16 cellular contexts compared by ENCODE assay signal in the genomic region with DNA sequence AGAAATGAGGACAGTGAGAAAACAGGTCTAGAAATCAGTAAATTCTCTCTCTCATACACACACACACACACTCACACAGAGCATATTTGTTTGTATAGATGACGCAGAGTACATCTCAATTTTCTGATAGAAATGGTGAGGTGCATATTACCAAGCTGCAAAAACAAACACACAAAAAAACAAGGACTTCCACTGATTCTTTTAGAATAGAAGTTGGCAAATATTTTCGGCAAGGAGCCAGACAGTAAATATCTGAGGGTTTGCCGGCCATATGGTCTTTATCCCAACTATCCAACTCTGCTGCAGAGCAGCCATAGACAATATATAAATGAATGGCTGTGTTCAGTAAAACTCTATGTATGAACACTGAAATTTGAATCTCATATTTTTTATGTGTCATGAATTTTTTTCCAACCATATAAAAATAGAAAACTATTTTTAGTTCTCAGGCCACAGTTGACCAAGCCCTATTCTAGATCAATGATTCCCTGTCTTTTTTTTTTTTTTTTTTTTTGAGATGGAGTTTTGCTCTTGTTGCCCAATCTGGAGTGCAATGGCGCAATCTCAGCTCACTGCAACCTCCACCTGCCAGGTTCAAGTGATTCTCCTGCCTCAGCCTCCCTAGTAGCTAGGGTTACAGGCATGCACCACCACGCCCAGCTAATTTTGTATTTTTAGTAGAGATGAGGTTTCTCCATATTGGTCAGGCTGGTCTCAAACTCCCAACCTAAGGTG. TPM values are rescaled to one million over a fixed set of nuclear protein-coding genes. Genes with fewer than 3 reads are reported as not detected.
A peak's percentile ranks its signal among the peaks of the same experiment; 100 is the strongest.
DNase-seq lines count a peak whose midpoint lies in the region; TF ChIP-seq lines count a peak whose summit lies in the region.
"Had no signal": no experiment of that assay in that cellular context is flagged by ENCODE, and none has a peak within 500 bp of the region (broad histone marks: within the 10 kb centered on the region; RNA-seq: fewer than 3 reads in every experiment).

No MANE protein-coding gene starts in this region.

- DNase-seq in DMS 273 (lab: John Stamatoyannopoulos, UW; ENCODE audit: unreplicated experiment), result peak; percentile 71
- peak; percentile 69 for DNase-seq in NCI-H1694 (lab: John Stamatoyannopoulos, UW)
- DNase-seq in cardiac fibroblast (ENCODE audit: low read depth in 2 of 2), result peak; percentile 13 to 62
- DNase-seq in fibroblast of the conjunctiva (ENCODE audit: low read depth), result peak; percentile 9
- no peak for DNase-seq in osteoblast (ENCODE audit: insufficient read length, low spot score, missing footprints)
- DNase-seq in NCI-H2029 (lab: John Stamatoyannopoulos, UW), result no peak
- no peak for DNase-seq in NCI-H2196 (lab: John Stamatoyannopoulos, UW; ENCODE audit: unreplicated experiment)
- no peak for DNase-seq in HuH-7 (ENCODE audit: low spot score)
- DNase-seq: CD8-positive, alpha-beta T cell; Kasumi-1; NCI-H1417 treated with DMSO at 0.1 percent for 48 hours; NCI-H2081 treated with DMSO at 0.1 percent for 48 hours; NCI-H345; NCI-H748 treated with DMSO at 0.1 percent for 48 hours; SHP77 had no signal

- no peaks in the 10 kb centered on the region for H3K4me1 ChIP-seq in osteoblast (ENCODE audit: insufficient read depth, low read length)
- H3K4me1 ChIP-seq: HAP-1 had no signal

- H3K4me2 ChIP-seq in osteoblast (ENCODE audit: insufficient read depth, low read length), result no peak overlapping the region

- H3K4me3 ChIP-seq in cardiac fibroblast (replicated peaks in 1 of 2; ENCODE audit: low read depth in 2 of 2, low read length in 2 of 2) (no peak overlapping the region), osteoblast (ENCODE audit: insufficient read depth, low read length) (no peak overlapping the region)
- H3K4me3 ChIP-seq: HAP-1 had no signal

- H3K79me2 ChIP-seq in osteoblast (ENCODE audit: insufficient read depth, low read length), result no peaks in the 10 kb centered on the region

- TF ChIP-seq CTCF in cardiac fibroblast (IDR thresholded peaks at IDR 0.05; ENCODE audit: low read depth, low read length), result no peak
- no peak for TF ChIP-seq CTCF in osteoblast (IDR thresholded peaks at IDR 0.05; ENCODE audit: extremely low read depth, low read depth, low read length)

- no peaks in the 10 kb centered on the region for H4K20me1 ChIP-seq in osteoblast (ENCODE audit: insufficient read depth, low read length)

- no peak overlapping the region for H2AFZ ChIP-seq in osteoblast (ENCODE audit: low read length)

- no peaks in the 10 kb centered on the region for H3K36me3 ChIP-seq in osteoblast (ENCODE audit: insufficient read depth, low read length)
- H3K36me3 ChIP-seq: HAP-1 had no signal

- H3K9me3 ChIP-seq in osteoblast (ENCODE audit: low read depth, low read length), result no peaks in the 10 kb centered on the region
- H3K9me3 ChIP-seq: HAP-1 had no signal

- H3K27me3 ChIP-seq in osteoblast (ENCODE audit: insufficient read depth, low read length), result peaks cover 8% of the 10 kb centered on the region

- no peak overlapping the region for H3K27ac ChIP-seq in osteoblast (ENCODE audit: low read depth, low read length)

RNA-seq across cellular contexts. Expression of gene FAM124B, which starts 19.8 kb away (rescaled TPM):
- total RNA-seq in osteoblast, result not detected in 2 replicates
- total RNA-seq: CD8-positive, alpha-beta T cell had no signal

Comparison
In these comparisons a context has a peak if more than half of its experiments do, and no peak if none do; other contexts are left out.
1. DNase-seq: peak in DMS 273 (single experiment), NCI-H1694 (single experiment), cardiac fibroblast (2 of 2) and fibroblast of the conjunctiva (single experiment); none in osteoblast (single experiment), NCI-H2029 (single experiment), NCI-H2196 (single experiment) and HuH-7 (single experiment).